30 cellular contexts compared by ENCODE assay signal in genomic region chr11:109326781-109327180, GRCh38.
"Had no signal": no experiment of that assay in that cellular context is flagged by ENCODE, and none has a peak within 500 bp of the region (broad histone marks: within the 10 kb centered on the region; RNA-seq: fewer than 3 reads in every experiment).

No MANE protein-coding gene starts in this region.

- DNase-seq: activated CD4-positive, alpha-beta memory T cell treated with anti-CD3 and anti-CD28 coated beads for 36 hours; activated CD4-positive, alpha-beta T cell treated with anti-CD3 and anti-CD28 coated beads for 36 hours; activated CD4-positive, alpha-beta T cell treated with anti-CD3 and anti-CD28 coated beads, Interleukin-2, amount 10 ng/mL, durations not matched to agents 24 days and 14 days; activated CD4-positive, CD25-positive, alpha-beta regulatory T cell; activated CD4-positive, CD25-positive, alpha-beta regulatory T cell treated with anti-CD3 and anti-CD28 coated beads, Interleukin-2, amount 50 U/mL, for 72 hours; activated CD8-positive, alpha-beta memory T cell treated with anti-CD3 and anti-CD28 coated beads, Interleukin-2, amount 10 ng/mL, durations not matched to agents 7 days and 5 days; activated CD8-positive, alpha-beta memory T cell treated with anti-CD3 and anti-CD28 coated beads, Interleukin-2, amount 50 U/mL, for 4 hours; activated CD8-positive, alpha-beta T cell treated with anti-CD3 and anti-CD28 coated beads, Interleukin-2, amount 10 ng/mL, durations not matched to agents 7 days and 5 days; activated effector memory CD4-positive, alpha-beta T cell treated with anti-CD3 and anti-CD28 coated beads, Interleukin-2, amount 50 U/mL, for 16 hours; activated naive CD4-positive, alpha-beta T cell treated with anti-CD3 and anti-CD28 coated beads for 36 hours; activated naive CD8-positive, alpha-beta T cell treated with anti-CD3 and anti-CD28 coated beads for 36 hours; activated naive CD8-positive, alpha-beta T cell treated with anti-CD3 and anti-CD28 coated beads, Interleukin-2, amount 50 U/mL, for 24 hours; activated T-cell treated with anti-CD3 and anti-CD28 coated beads, Interleukin-2, amount 50 U/mL, for 1 hour; activated T-cell treated with anti-CD3 and anti-CD28 coated beads, Interleukin-2, amount 50 U/mL, for 48 hours; adrenal gland; amygdala; aorta; body of pancreas; caudate nucleus; cortex of kidney; dermis blood vessel endothelial cell; effector CD4-positive, alpha-beta T cell; effector memory CD8-positive, alpha-beta T cell; erythroblast; foreskin keratinocyte; gastrocnemius medialis; glutamatergic neuron; heart left ventricle; T-helper 17 cell; T1000 had no signal

- ATAC-seq: activated CD4-positive, alpha-beta T cell treated with anti-CD3 and anti-CD28 coated beads for 36 hours; activated CD8-positive, alpha-beta memory T cell treated with anti-CD3 and anti-CD28 coated beads, Interleukin-2, amount 10 ng/mL, durations not matched to agents 7 days and 5 days; activated CD8-positive, alpha-beta T cell treated with anti-CD3 and anti-CD28 coated beads, Interleukin-2, amount 10 ng/mL, durations not matched to agents 7 days and 5 days; activated naive CD8-positive, alpha-beta T cell treated with anti-CD3 and anti-CD28 coated beads, Interleukin-2, amount 50 U/mL, for 24 hours; body of pancreas; effector memory CD8-positive, alpha-beta T cell; foreskin keratinocyte; gastrocnemius medialis; heart left ventricle; T-helper 17 cell had no signal
